Comparison of ENCODE assay signal across 8 cellular contexts in genomic region chr2:85728883-85729824, GRCh38. TPM values are rescaled to one million over a fixed set of nuclear protein-coding genes. Genes with fewer than 3 reads are reported as not detected.
A peak's percentile ranks its signal among the peaks of the same experiment; 100 is the strongest.
DNase-seq lines count a peak whose midpoint lies in the region; ATAC-seq and TF ChIP-seq lines count a peak whose summit lies in the region.

No MANE protein-coding gene starts in this region.

- intact Hi-C loops in body of pancreas (cut with DNase I): loop anchor here (10.0 kb wide), 1 partner anchor 356 kb away; no protein-coding TSS in a partner anchor

- no peak overlapping the region for H3K4me2 ChIP-seq in DOHH2 (ENCODE audit: low read length)

- H3K4me1 ChIP-seq in DOHH2 (ENCODE audit: control insufficient read depth, low read length) (no peaks in the 10 kb centered on the region), body of pancreas (peaks cover 8% of the 10 kb centered on the region)

- H3K9me2 ChIP-seq in DOHH2 (replicated peaks; ENCODE audit: control insufficient read depth, low read length): no peaks in the 10 kb centered on the region

- no peaks in the 10 kb centered on the region for H4K20me1 ChIP-seq in DOHH2 (ENCODE audit: control insufficient read depth, insufficient read depth, low read depth, low read length)

- TF ChIP-seq POLR2A in body of pancreas (IDR thresholded peaks at IDR 0.05): no peak

- no peaks in the 10 kb centered on the region for H3F3A ChIP-seq in DOHH2 (ENCODE audit: control insufficient read depth, insufficient read depth)

- H3K27me3 ChIP-seq in DOHH2 (ENCODE audit: control insufficient read depth, low read length) (peaks cover 13% of the 10 kb centered on the region), body of pancreas (no peaks in the 10 kb centered on the region)

- no peaks in the 10 kb centered on the region for H3K79me2 ChIP-seq in DOHH2 (ENCODE audit: control insufficient read depth, low read length)

- WGBS in body of pancreas, 2 donors: 32 to 33% methylated on average over 25 to 26 of the region's 26 CpGs

- H3K27ac ChIP-seq in DOHH2 (ENCODE audit: low read depth, low read length) (no peak overlapping the region), body of pancreas (peak overlapping the region in 1 of 4 donors; percentile 5)

- no peak overlapping the region for H3K4me3 ChIP-seq in DOHH2 (ENCODE audit: low read length)
- no peak overlapping the region for H3K4me3 ChIP-seq in HFF-Myc (replicated peaks; ENCODE audit: low read depth, low read length)
- no peak overlapping the region for H3K4me3 ChIP-seq in body of pancreas

- DNase-seq in HFF-Myc (ENCODE audit: extremely low read depth, low read depth) (no peak), NCI-H2029 treated with DMSO at 0.1 percent for 48 hours (lab: John Stamatoyannopoulos, UW) (peak; percentile 29), UCSD-AML1 (lab: John Stamatoyannopoulos, UW; ENCODE audit: unreplicated experiment) (peak; percentile 78), body of pancreas (peak; percentile 86 to 90 (median 89)), iPS-NIHi11 (ENCODE audit: low spot score) (peak; percentile 95)
- peak; percentile 48 to 72 for DNase-seq in stimulated activated CD4-positive, alpha-beta T cell treated with anti-CD3 and anti-CD28 coated beads, Interleukin-12 subunit alpha, Interleukin-12 subunit beta, amount 100 ng/mL, for 24 hours (ENCODE audit: low read depth in 2 of 2)

- peak; percentile 96 for ATAC-seq in body of pancreas
- no peak for ATAC-seq in GM21786 (IDR thresholded peaks at IDR 0.05; ENCODE audit: unreplicated experiment)

- TF ChIP-seq CTCF in DOHH2 (IDR thresholded peaks at IDR 0.05; ENCODE audit: low read depth, low read length, poor library complexity, severe bottlenecking) (peak; percentile 93), HFF-Myc (IDR thresholded peaks at IDR 0.05; ENCODE audit: low read depth, low read length, missing control alignments) (peak; percentile 99), body of pancreas (IDR thresholded peaks at IDR 0.05) (peak; percentile 91 to 98 (median 94))

- no peaks in the 10 kb centered on the region for H3K36me3 ChIP-seq in DOHH2 (ENCODE audit: control insufficient read depth, low read length)
- no peaks in the 10 kb centered on the region for H3K36me3 ChIP-seq in body of pancreas (replicated peaks in 1 of 2; ENCODE audit: insufficient read depth in 1 of 2, low read depth in 2 of 2)

- H3K9me3 ChIP-seq in DOHH2 (ENCODE audit: control insufficient read depth, insufficient read depth, low read length) (no peaks in the 10 kb centered on the region), body of pancreas (no peaks in the 10 kb centered on the region)

RNA-seq across cellular contexts. Expression of gene ATOH8, which starts 24.6 kb away (rescaled TPM):
- 10 to 100 TPM; 12.9 to 14.5 TPM for total RNA-seq in body of pancreas

RNA-seq across cellular contexts. Expression of gene GNLY, which starts 35.0 kb away (rescaled TPM):
- 1 to 10 TPM in 1 of 2 donors, not detected in 1; 5.6 TPM for total RNA-seq in body of pancreas
